In the genomic region with DNA sequence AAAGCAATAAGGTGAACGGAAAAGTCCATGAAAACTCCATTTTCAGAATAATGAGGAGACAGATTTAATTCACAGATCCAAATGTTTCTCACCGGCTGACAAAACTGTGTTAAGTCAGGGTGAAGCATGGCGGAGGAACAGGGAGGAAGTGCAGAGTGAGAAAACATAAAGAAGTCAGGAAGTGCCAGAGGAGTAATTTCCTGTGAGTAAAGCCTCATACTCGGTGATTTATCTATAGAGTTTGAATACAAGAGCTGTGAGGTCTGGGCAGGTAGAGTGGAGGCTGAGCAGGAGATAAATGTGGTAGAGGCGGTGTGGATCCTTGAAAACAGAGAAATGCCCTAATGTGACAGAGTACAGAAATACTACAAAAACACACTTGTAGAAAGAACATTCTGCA, we compare ENCODE assay signal across 8 cellular contexts. TPM values are rescaled to one million over a fixed set of nuclear protein-coding genes. Genes with fewer than 3 reads are reported as not detected.
DNase-seq lines count a peak whose midpoint lies in the region; ATAC-seq and TF ChIP-seq lines count a peak whose summit lies in the region.

No MANE protein-coding gene starts in this region.

- peaks cover 53% of the 10 kb centered on the region for H3K4me1 Mint-ChIP-seq in activated naive CD4-positive, alpha-beta T cell treated with anti-CD3 and anti-CD28 coated beads, Interleukin-2, amount 50 U/mL, for 24 hours
- H3K4me1 Mint-ChIP-seq in nephron, result no peaks in the 10 kb centered on the region

- peak overlapping the region; percentile 82 for H3K4me3 Mint-ChIP-seq in activated naive CD4-positive, alpha-beta T cell treated with anti-CD3 and anti-CD28 coated beads, Interleukin-2, amount 50 U/mL, for 24 hours
- H3K4me3 Mint-ChIP-seq in nephron, result no peak overlapping the region

- peak overlapping the region; percentile 92 for H3K27ac Mint-ChIP-seq in activated naive CD4-positive, alpha-beta T cell treated with anti-CD3 and anti-CD28 coated beads, Interleukin-2, amount 50 U/mL, for 24 hours
- peak overlapping the region; percentile 11 to 73 (median 30) for H3K27ac Mint-ChIP-seq in nephron

- H3K79me2 ChIP-seq in DOHH2 (ENCODE audit: control insufficient read depth, low read length), result peaks cover 56% of the 10 kb centered on the region
- H3K79me2 ChIP-seq in OCI-LY3 (ENCODE audit: low read length), result no peaks in the 10 kb centered on the region

- H3K4me1 ChIP-seq in DOHH2 (ENCODE audit: control insufficient read depth, low read length) (peaks cover 41% of the 10 kb centered on the region), OCI-LY3 (ENCODE audit: low read length) (peaks cover 6% of the 10 kb centered on the region; the same call in 1 of the 2 replicates)

- H3K9me3 ChIP-seq in DOHH2 (ENCODE audit: control insufficient read depth, insufficient read depth, low read length) (no peaks in the 10 kb centered on the region), OCI-LY3 (ENCODE audit: insufficient read depth, low read length) (no peaks in the 10 kb centered on the region)

- H3K4me2 ChIP-seq in DOHH2 (ENCODE audit: low read length) (peak overlapping the region; percentile 40), OCI-LY3 (ENCODE audit: low read length) (0 out of 2 replicates have a peak overlapping the region, but pooled peaks have one; percentile 24)

- H3F3A ChIP-seq in DOHH2 (ENCODE audit: control insufficient read depth, insufficient read depth), result no peaks in the 10 kb centered on the region; the same call in 1 of the 2 replicates

- no peaks in the 10 kb centered on the region for H3K9me2 ChIP-seq in DOHH2 (replicated peaks; ENCODE audit: control insufficient read depth, low read length)

- H3K36me3 Mint-ChIP-seq in activated naive CD4-positive, alpha-beta T cell treated with anti-CD3 and anti-CD28 coated beads, Interleukin-2, amount 50 U/mL, for 24 hours, result peaks cover 26% of the 10 kb centered on the region
- peaks cover 54% of the 10 kb centered on the region for H3K36me3 Mint-ChIP-seq in nephron (ENCODE audit: low read depth)

- no peaks in the 10 kb centered on the region for H3K27me3 Mint-ChIP-seq in activated naive CD4-positive, alpha-beta T cell treated with anti-CD3 and anti-CD28 coated beads, Interleukin-2, amount 50 U/mL, for 24 hours
- no peaks in the 10 kb centered on the region for H3K27me3 Mint-ChIP-seq in nephron (ENCODE audit: low read depth)

- H3K27ac ChIP-seq in DOHH2 (ENCODE audit: low read depth, low read length), result peak overlapping the region; percentile 0; the same call in 1 of the 2 replicates
- H3K27ac ChIP-seq in OCI-LY3 (ENCODE audit: low read length), result no peak overlapping the region

- H3K36me3 ChIP-seq in DOHH2 (ENCODE audit: control insufficient read depth, low read length) (peaks cover 71% of the 10 kb centered on the region), OCI-LY3 (replicated peaks; ENCODE audit: low read depth, low read length) (peaks cover 22% of the 10 kb centered on the region)

- peak overlapping the region; percentile 1 for H3K4me3 ChIP-seq in DOHH2 (ENCODE audit: low read length)
- no peak overlapping the region for H3K4me3 ChIP-seq in OCI-LY3 (ENCODE audit: low read length)

- no peak for DNase-seq in NCI-H2081 (lab: John Stamatoyannopoulos, UW)
- DNase-seq in H4 (ENCODE audit: low spot score), result no peak

- no peak overlapping the region for H3K9ac ChIP-seq in OCI-LY3 (ENCODE audit: low read length)

- H2AFZ ChIP-seq in OCI-LY3 (ENCODE audit: low read depth, low read length), result no peak overlapping the region

- no peak for TF ChIP-seq CTCF in DOHH2 (IDR thresholded peaks at IDR 0.05; ENCODE audit: low read depth, low read length, poor library complexity, severe bottlenecking)
- TF ChIP-seq CTCF in OCI-LY3 (IDR thresholded peaks at IDR 0.05; ENCODE audit: low read depth, low read length), result no peak
- TF ChIP-seq CTCF in nephron (IDR thresholded peaks at IDR 0.05; ENCODE audit: unreplicated experiment in 3 of 3), result no peak

- no peaks in the 10 kb centered on the region for H3K9me3 Mint-ChIP-seq in activated naive CD4-positive, alpha-beta T cell treated with anti-CD3 and anti-CD28 coated beads, Interleukin-2, amount 50 U/mL, for 24 hours
- H3K9me3 Mint-ChIP-seq in nephron, result no peaks in the 10 kb centered on the region

- ATAC-seq in GM18502 (IDR thresholded peaks at IDR 0.05; ENCODE audit: poor library complexity, unreplicated experiment), result no peak
- no peak for ATAC-seq in GM21576 (IDR thresholded peaks at IDR 0.05; ENCODE audit: unreplicated experiment)

- H4K20me1 ChIP-seq in DOHH2 (ENCODE audit: control insufficient read depth, insufficient read depth, low read depth, low read length) (no peaks in the 10 kb centered on the region), OCI-LY3 (ENCODE audit: insufficient read depth, low read length) (no peaks in the 10 kb centered on the region)

- H3K27me3 ChIP-seq in DOHH2 (ENCODE audit: control insufficient read depth, low read length) (no peaks in the 10 kb centered on the region), OCI-LY3 (ENCODE audit: low read depth, low read length) (no peaks in the 10 kb centered on the region)

RNA-seq across cellular contexts. Expression of a gene that starts 11.4 kb away (rescaled TPM):
- 9.6 and 18.6 TPM in 2 replicates for total RNA-seq in H4 (2014; rRNA removed; shearing (Covaris generic))

RNA-seq across cellular contexts. Expression of a gene that starts 25.6 kb away (rescaled TPM):
- 0.06 TPM in 1 of 2 replicates, not detected in the other for total RNA-seq in H4 (2014; rRNA removed; shearing (Covaris generic))
